In the genomic region with DNA sequence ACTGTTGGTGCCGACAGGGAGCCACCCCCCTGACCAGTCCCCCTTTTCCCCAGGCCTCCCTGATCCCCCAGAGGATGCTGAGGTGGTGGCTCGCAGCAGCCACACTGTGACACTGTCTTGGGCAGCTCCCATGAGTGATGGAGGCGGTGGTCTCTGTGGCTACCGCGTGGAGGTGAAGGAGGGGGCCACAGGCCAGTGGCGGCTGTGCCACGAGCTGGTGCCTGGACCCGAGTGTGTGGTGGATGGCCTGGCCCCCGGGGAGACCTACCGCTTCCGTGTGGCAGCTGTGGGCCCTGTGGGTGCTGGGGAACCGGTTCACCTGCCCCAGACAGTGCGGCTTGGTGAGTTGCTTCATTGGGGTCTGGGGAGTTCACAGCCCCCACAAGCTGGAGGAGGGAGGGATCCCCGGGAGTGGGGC, we compare ENCODE assay signal across 18 cellular contexts.
DNase-seq lines count a peak whose midpoint lies in the region; ATAC-seq and TF ChIP-seq lines count a peak whose summit lies in the region.
"Had no signal": no experiment of that assay in that cellular context is flagged by ENCODE, and none has a peak within 500 bp of the region (broad histone marks: within the 10 kb centered on the region; RNA-seq: fewer than 3 reads in every experiment).

No MANE protein-coding gene starts in this region.

- H3K4me1 Mint-ChIP-seq in activated B cell treated with CpG ODN at 0.5 μM for 24 hours (no peaks in the 10 kb centered on the region), HFFc6 (ENCODE audit: low read depth) (no peaks in the 10 kb centered on the region)
- H3K4me1 Mint-ChIP-seq: GM23338 had no signal

- ATAC-seq in activated B cell treated with CpG ODN at 0.5 μM for 24 hours (ENCODE audit: low read depth) (no peak), upper lobe of left lung (ENCODE audit: low FRiP score in 2 of 2) (no peak), GM19452 (IDR thresholded peaks at IDR 0.05; ENCODE audit: unreplicated experiment) (no peak)
- ATAC-seq: HepG2 had no signal

- H3K27ac ChIP-seq in right atrium auricular region (no peak overlapping the region), upper lobe of left lung (no peak overlapping the region), prostate gland (no peak overlapping the region)

- H3K9me3 Mint-ChIP-seq in activated B cell treated with CpG ODN at 0.5 μM for 24 hours, result peaks cover 7% of the 10 kb centered on the region
- peaks cover 32% of the 10 kb centered on the region for H3K9me3 Mint-ChIP-seq in HFFc6

- POLR2A ChIA-PET in activated B cell treated with CpG ODN at 0.5 μM for 24 hours (lab: Charles Lee), result no interaction called here

- DNase-seq in cardiac septum (ENCODE audit: low spot score), result peak; percentile 70
- DNase-seq in right atrium auricular region (ENCODE audit: low spot score), result no peak
- DNase-seq in activated B cell treated with CpG ODN at 0.5 μM for 24 hours, result peak; percentile 9
- peak; percentile 78 for DNase-seq in mesenteric fat pad (ENCODE audit: low spot score)
- DNase-seq in upper lobe of left lung, result peak; percentile 18 to 58
- DNase-seq in HFFc6, result no peak
- DNase-seq in prostate gland (ENCODE audit: low spot score), result no peak
- DNase-seq: C1 segment of cervical spinal cord, DND-41, KG1, NCI-H1417 treated with DMSO at 0.1 percent for 48 hours, NCI-H1930, NCI-H2171, NCI-H446, NCI-H69 had no signal

- H3K9me3 ChIP-seq in right atrium auricular region (peaks cover 0 to 7% of the 10 kb centered on the region in 2 donors), upper lobe of left lung (peaks cover 0 to 15% (median 4%) of the 10 kb centered on the region in 4 donors), prostate gland (no peaks in the 10 kb centered on the region)

- no peak overlapping the region for H3K4me3 Mint-ChIP-seq in activated B cell treated with CpG ODN at 0.5 μM for 24 hours
- no peak overlapping the region for H3K4me3 Mint-ChIP-seq in HFFc6
- H3K4me3 Mint-ChIP-seq: GM23338 had no signal

- H3K36me3 Mint-ChIP-seq in activated B cell treated with CpG ODN at 0.5 μM for 24 hours (ENCODE audit: low read depth), result no peaks in the 10 kb centered on the region
- H3K36me3 Mint-ChIP-seq in HFFc6 (ENCODE audit: low read depth), result no peaks in the 10 kb centered on the region

- intact Hi-C loops in cardiac septum (cut with DNase I) (no loop called here), activated B cell treated with CpG ODN at 0.5 μM for 24 hours (cut with micrococcal nuclease) (no loop called here), prostate gland (cut with DNase I) (no loop called here)

- H3K27ac Mint-ChIP-seq in activated B cell treated with CpG ODN at 0.5 μM for 24 hours (no peak overlapping the region), HFFc6 (no peak overlapping the region)
- H3K27ac Mint-ChIP-seq: GM23338 had no signal

- peaks cover 0 to 10% of the 10 kb centered on the region in 2 donors for H3K4me1 ChIP-seq in right atrium auricular region
- H3K4me1 ChIP-seq in upper lobe of left lung, result no peaks in the 10 kb centered on the region
- no peaks in the 10 kb centered on the region for H3K4me1 ChIP-seq in prostate gland (replicated peaks)

- no peak for TF ChIP-seq EP300 in upper lobe of left lung (IDR thresholded peaks at IDR 0.05)

- H3K36me3 ChIP-seq in right atrium auricular region (peaks cover 73% of the 10 kb centered on the region), upper lobe of left lung (peaks cover 0 to 65% (median 43%) of the 10 kb centered on the region in 4 donors), prostate gland (peaks cover 0 to 4% of the 10 kb centered on the region in 2 donors)

- CTCF ChIA-PET in activated B cell treated with CpG ODN at 0.5 μM for 24 hours (lab: Charles Lee), result no interaction called here

- no peak for TF ChIP-seq POLR2A in upper lobe of left lung (IDR thresholded peaks at IDR 0.05)
- TF ChIP-seq POLR2A in prostate gland (IDR thresholded peaks at IDR 0.05), result no peak

- no peaks in the 10 kb centered on the region for H3K27me3 Mint-ChIP-seq in activated B cell treated with CpG ODN at 0.5 μM for 24 hours
- H3K27me3 Mint-ChIP-seq in HFFc6 (ENCODE audit: insufficient read depth), result no peaks in the 10 kb centered on the region

- TF ChIP-seq CTCF in right atrium auricular region (IDR thresholded peaks at IDR 0.05) (no peak), activated B cell treated with CpG ODN at 0.5 μM for 24 hours (IDR thresholded peaks at IDR 0.05) (no peak), upper lobe of left lung (IDR thresholded peaks at IDR 0.05) (no peak), HFFc6 (IDR thresholded peaks at IDR 0.05) (no peak), prostate gland (IDR thresholded peaks at IDR 0.05) (no peak)

- H3K4me3 ChIP-seq in right atrium auricular region (no peak overlapping the region), upper lobe of left lung (no peak overlapping the region), prostate gland (no peak overlapping the region)
- H3K4me3 ChIP-seq: GM23338 had no signal

- WGBS in upper lobe of left lung, 2 donors, result 85% methylated on average over 14 of the region's 14 CpGs; no CpG with 5 or more reads in 1 of the 2 donors
- WGBS in prostate gland, result 89% methylated on average over 12 of the region's 14 CpGs

- no peaks in the 10 kb centered on the region for H3K27me3 ChIP-seq in right atrium auricular region
- H3K27me3 ChIP-seq in upper lobe of left lung, result no peaks in the 10 kb centered on the region
- H3K27me3 ChIP-seq in prostate gland (replicated peaks; ENCODE audit: insufficient read depth), result no peaks in the 10 kb centered on the region

Comparison
In these comparisons a context has a peak if more than half of its experiments do, and no peak if none do; other contexts are left out.
1. DNase-seq: peak in cardiac septum (single experiment), activated B cell treated with CpG ODN at 0.5 μM for 24 hours (single experiment), mesenteric fat pad (single experiment) and upper lobe of left lung (2 of 2); none in right atrium auricular region (single experiment), HFFc6 (single experiment) and prostate gland (single experiment).